2 cellular contexts compared by ENCODE assay signal in the genomic region with DNA sequence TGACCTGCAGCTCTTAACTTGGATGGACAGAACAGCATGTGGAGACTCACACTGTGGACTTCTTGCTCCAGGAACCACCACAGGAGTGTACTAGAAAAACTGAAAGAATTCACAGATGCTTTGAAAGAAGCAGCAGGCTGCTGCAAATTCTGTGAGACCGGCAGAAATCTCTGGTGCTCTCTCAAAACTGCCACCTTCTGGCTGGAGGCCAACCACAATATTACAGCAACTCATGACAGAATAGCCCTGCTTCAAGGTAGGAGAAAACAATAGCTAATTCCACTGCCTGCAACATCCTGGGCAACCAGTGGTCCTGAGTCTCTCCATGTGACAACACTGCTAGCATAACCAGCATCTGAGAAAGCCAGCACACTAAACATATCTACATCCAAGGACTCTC.
TF ChIP-seq lines count a peak whose summit lies in the region.

No MANE protein-coding gene starts in this region.

TF ChIP-seq in SK-N-SH, 30 proteins besides CTCF, POLR2A, EP300 and RAD21 (continued from another document):
- TF ChIP-seq MEF2A (IDR thresholded peaks at IDR 0.05; ENCODE audit: borderline replicate concordance, low read depth) (no peak), FOSL2 (IDR thresholded peaks at IDR 0.05; ENCODE audit: borderline replicate concordance, low read depth) (no peak), NRF1 (IDR thresholded peaks at IDR 0.05; ENCODE audit: low read depth, low read length) (no peak), SMC3 (IDR thresholded peaks at IDR 0.05; ENCODE audit: low read depth, low read length) (no peak), CHD2 (IDR thresholded peaks at IDR 0.05; ENCODE audit: low read length, partially characterized antibody) (no peak), JUND (IDR thresholded peaks at IDR 0.05) (no peak), YY1 (IDR thresholded peaks at IDR 0.05; ENCODE audit: low read depth) (no peak), POLR2AphosphoS5 (IDR thresholded peaks at IDR 0.05; ENCODE audit: low read depth, low read length) (no peak)
- TF ChIP-seq, protein P1, sequence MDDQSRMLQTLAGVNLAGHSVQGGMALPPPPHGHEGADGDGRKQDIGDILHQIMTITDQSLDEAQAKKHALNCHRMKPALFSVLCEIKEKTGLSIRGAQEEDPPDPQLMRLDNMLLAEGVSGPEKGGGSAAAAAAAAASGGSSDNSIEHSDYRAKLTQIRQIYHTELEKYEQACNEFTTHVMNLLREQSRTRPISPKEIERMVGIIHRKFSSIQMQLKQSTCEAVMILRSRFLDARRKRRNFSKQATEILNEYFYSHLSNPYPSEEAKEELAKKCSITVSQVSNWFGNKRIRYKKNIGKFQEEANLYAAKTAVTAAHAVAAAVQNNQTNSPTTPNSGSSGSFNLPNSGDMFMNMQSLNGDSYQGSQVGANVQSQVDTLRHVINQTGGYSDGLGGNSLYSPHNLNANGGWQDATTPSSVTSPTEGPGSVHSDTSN (IDR thresholded peaks at IDR 0.05), result no peak
- TF ChIP-seq, protein P2, sequence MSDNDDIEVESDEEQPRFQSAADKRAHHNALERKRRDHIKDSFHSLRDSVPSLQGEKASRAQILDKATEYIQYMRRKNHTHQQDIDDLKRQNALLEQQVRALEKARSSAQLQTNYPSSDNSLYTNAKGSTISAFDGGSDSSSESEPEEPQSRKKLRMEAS (IDR thresholded peaks at IDR 0.05; ENCODE audit: low read depth), result no peak
- TF ChIP-seq, protein P3, sequence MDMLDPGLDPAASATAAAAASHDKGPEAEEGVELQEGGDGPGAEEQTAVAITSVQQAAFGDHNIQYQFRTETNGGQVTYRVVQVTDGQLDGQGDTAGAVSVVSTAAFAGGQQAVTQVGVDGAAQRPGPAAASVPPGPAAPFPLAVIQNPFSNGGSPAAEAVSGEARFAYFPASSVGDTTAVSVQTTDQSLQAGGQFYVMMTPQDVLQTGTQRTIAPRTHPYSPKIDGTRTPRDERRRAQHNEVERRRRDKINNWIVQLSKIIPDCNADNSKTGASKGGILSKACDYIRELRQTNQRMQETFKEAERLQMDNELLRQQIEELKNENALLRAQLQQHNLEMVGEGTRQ (IDR thresholded peaks at IDR 0.05; ENCODE audit: borderline replicate concordance, low read depth, low read length), result no peak
- TF ChIP-seq, protein P4, sequence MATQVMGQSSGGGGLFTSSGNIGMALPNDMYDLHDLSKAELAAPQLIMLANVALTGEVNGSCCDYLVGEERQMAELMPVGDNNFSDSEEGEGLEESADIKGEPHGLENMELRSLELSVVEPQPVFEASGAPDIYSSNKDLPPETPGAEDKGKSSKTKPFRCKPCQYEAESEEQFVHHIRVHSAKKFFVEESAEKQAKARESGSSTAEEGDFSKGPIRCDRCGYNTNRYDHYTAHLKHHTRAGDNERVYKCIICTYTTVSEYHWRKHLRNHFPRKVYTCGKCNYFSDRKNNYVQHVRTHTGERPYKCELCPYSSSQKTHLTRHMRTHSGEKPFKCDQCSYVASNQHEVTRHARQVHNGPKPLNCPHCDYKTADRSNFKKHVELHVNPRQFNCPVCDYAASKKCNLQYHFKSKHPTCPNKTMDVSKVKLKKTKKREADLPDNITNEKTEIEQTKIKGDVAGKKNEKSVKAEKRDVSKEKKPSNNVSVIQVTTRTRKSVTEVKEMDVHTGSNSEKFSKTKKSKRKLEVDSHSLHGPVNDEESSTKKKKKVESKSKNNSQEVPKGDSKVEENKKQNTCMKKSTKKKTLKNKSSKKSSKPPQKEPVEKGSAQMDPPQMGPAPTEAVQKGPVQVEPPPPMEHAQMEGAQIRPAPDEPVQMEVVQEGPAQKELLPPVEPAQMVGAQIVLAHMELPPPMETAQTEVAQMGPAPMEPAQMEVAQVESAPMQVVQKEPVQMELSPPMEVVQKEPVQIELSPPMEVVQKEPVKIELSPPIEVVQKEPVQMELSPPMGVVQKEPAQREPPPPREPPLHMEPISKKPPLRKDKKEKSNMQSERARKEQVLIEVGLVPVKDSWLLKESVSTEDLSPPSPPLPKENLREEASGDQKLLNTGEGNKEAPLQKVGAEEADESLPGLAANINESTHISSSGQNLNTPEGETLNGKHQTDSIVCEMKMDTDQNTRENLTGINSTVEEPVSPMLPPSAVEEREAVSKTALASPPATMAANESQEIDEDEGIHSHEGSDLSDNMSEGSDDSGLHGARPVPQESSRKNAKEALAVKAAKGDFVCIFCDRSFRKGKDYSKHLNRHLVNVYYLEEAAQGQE (IDR thresholded peaks at IDR 0.05; ENCODE audit: low read depth, low read length), result no peak

TF ChIP-seq in SK-N-SH treated with all-trans-retinoic acid at 6 μM for 48 hours, 23 proteins besides CTCF, POLR2A, EP300 and RAD21 (continued from another document):
- TF ChIP-seq, protein P5, sequence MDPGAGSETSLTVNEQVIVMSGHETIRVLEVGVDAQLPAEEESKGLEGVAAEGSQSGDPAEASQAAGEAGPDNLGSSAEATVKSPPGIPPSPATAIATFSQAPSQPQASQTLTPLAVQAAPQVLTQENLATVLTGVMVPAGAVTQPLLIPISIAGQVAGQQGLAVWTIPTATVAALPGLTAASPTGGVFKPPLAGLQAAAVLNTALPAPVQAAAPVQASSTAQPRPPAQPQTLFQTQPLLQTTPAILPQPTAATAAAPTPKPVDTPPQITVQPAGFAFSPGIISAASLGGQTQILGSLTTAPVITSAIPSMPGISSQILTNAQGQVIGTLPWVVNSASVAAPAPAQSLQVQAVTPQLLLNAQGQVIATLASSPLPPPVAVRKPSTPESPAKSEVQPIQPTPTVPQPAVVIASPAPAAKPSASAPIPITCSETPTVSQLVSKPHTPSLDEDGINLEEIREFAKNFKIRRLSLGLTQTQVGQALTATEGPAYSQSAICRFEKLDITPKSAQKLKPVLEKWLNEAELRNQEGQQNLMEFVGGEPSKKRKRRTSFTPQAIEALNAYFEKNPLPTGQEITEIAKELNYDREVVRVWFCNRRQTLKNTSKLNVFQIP (CRISPR knock-in tag; IDR thresholded peaks at IDR 0.05; ENCODE audit: borderline replicate concordance, low read depth), result no peak
- TF ChIP-seq ZFP30 (CRISPR knock-in tag; IDR thresholded peaks at IDR 0.05) (no peak), SNAI2 (CRISPR knock-in tag; IDR thresholded peaks at IDR 0.05) (no peak), OSR1 (CRISPR knock-in tag; IDR thresholded peaks at IDR 0.05) (no peak), ARNTL (CRISPR knock-in tag; IDR thresholded peaks at IDR 0.05; ENCODE audit: borderline replicate concordance, low read depth) (no peak), TCF4 (CRISPR knock-in tag; IDR thresholded peaks at IDR 0.05; ENCODE audit: borderline replicate concordance) (no peak), ZNF8 (CRISPR knock-in tag; IDR thresholded peaks at IDR 0.05) (no peak), ZNF70 (CRISPR knock-in tag; IDR thresholded peaks at IDR 0.05) (no peak), CSDC2 (CRISPR knock-in tag; IDR thresholded peaks at IDR 0.05) (no peak)
- TF ChIP-seq, protein P6, sequence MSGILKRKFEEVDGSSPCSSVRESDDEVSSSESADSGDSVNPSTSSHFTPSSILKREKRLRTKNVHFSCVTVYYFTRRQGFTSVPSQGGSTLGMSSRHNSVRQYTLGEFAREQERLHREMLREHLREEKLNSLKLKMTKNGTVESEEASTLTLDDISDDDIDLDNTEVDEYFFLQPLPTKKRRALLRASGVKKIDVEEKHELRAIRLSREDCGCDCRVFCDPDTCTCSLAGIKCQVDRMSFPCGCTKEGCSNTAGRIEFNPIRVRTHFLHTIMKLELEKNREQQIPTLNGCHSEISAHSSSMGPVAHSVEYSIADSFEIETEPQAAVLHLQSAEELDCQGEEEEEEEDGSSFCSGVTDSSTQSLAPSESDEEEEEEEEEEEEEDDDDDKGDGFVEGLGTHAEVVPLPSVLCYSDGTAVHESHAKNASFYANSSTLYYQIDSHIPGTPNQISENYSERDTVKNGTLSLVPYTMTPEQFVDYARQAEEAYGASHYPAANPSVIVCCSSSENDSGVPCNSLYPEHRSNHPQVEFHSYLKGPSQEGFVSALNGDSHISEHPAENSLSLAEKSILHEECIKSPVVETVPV (CRISPR knock-in tag; IDR thresholded peaks at IDR 0.05), result no peak
- TF ChIP-seq, protein P7, sequence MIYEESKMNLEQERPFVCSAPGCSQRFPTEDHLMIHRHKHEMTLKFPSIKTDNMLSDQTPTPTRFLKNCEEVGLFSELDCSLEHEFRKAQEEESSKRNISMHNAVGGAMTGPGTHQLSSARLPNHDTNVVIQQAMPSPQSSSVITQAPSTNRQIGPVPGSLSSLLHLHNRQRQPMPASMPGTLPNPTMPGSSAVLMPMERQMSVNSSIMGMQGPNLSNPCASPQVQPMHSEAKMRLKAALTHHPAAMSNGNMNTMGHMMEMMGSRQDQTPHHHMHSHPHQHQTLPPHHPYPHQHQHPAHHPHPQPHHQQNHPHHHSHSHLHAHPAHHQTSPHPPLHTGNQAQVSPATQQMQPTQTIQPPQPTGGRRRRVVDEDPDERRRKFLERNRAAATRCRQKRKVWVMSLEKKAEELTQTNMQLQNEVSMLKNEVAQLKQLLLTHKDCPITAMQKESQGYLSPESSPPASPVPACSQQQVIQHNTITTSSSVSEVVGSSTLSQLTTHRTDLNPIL (CRISPR knock-in tag; IDR thresholded peaks at IDR 0.05; ENCODE audit: low read depth), result no peak
- TF ChIP-seq, protein P8, sequence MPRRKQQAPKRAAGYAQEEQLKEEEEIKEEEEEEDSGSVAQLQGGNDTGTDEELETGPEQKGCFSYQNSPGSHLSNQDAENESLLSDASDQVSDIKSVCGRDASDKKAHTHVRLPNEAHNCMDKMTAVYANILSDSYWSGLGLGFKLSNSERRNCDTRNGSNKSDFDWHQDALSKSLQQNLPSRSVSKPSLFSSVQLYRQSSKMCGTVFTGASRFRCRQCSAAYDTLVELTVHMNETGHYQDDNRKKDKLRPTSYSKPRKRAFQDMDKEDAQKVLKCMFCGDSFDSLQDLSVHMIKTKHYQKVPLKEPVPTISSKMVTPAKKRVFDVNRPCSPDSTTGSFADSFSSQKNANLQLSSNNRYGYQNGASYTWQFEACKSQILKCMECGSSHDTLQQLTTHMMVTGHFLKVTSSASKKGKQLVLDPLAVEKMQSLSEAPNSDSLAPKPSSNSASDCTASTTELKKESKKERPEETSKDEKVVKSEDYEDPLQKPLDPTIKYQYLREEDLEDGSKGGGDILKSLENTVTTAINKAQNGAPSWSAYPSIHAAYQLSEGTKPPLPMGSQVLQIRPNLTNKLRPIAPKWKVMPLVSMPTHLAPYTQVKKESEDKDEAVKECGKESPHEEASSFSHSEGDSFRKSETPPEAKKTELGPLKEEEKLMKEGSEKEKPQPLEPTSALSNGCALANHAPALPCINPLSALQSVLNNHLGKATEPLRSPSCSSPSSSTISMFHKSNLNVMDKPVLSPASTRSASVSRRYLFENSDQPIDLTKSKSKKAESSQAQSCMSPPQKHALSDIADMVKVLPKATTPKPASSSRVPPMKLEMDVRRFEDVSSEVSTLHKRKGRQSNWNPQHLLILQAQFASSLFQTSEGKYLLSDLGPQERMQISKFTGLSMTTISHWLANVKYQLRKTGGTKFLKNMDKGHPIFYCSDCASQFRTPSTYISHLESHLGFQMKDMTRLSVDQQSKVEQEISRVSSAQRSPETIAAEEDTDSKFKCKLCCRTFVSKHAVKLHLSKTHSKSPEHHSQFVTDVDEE (CRISPR knock-in tag; IDR thresholded peaks at IDR 0.05), result no peak
TF ChIP-seq in SK-N-SH treated with all-trans-retinoic acid at 6 μM for 48 hours: peak in this region for 0.
